ENCODE assay signal across 27 cellular contexts in genomic region chr1:23502951-23503350, GRCh38.
"Had no signal": no experiment of that assay in that cellular context is flagged by ENCODE, and none has a peak within 500 bp of the region (broad histone marks: within the 10 kb centered on the region; RNA-seq: fewer than 3 reads in every experiment).

No MANE protein-coding gene starts in this region.

- H3K27ac ChIP-seq: stomach, suprapubic skin, testis, thoracic aorta, thyroid gland, tibial artery, tibial nerve, transverse colon, upper lobe of left lung, upper lobe of right lung, uterus, vagina had no signal

- H3K27me3 ChIP-seq: suprapubic skin, testis, thyroid gland, tibial artery, tibial nerve, transverse colon, upper lobe of left lung, upper lobe of right lung, uterus, vagina had no signal

- H3K9me3 ChIP-seq: stomach, suprapubic skin, testis, thoracic aorta, thyroid gland, tibial artery, tibial nerve, transverse colon, upper lobe of left lung, upper lobe of right lung, uterus, vagina had no signal

- H3K4me3 ChIP-seq: stomach, suprapubic skin, testis, thoracic aorta, thyroid gland, tibial artery, tibial nerve, transverse colon, upper lobe of left lung, upper lobe of right lung, uterus, vagina had no signal

- H3K36me3 ChIP-seq: stomach, suprapubic skin, thoracic aorta, thyroid gland, tibial artery, tibial nerve, transverse colon, upper lobe of left lung, upper lobe of right lung, uterus, vagina had no signal

- FAIRE-seq: urothelium cell line had no signal

- H3K4me1 ChIP-seq: stomach, suprapubic skin, testis, tibial artery, tibial nerve, upper lobe of right lung, uterus, vagina had no signal

- DNase-seq: stimulated activated CD4-positive, alpha-beta T cell treated with anti-CD3 and anti-CD28 coated beads, Interleukin-2, amount 100 ng/mL, for 48 hours; stimulated activated CD4-positive, alpha-beta T cell treated with anti-CD3 and anti-CD28 coated beads, Interleukin-4, amount 100 ng/mL, for 1 hour; stimulated activated CD4-positive, alpha-beta T cell treated with anti-CD3 and anti-CD28 coated beads, Interleukin-4, amount 100 ng/mL, for 24 hours; stimulated activated CD4-positive, alpha-beta T cell treated with anti-CD3 and anti-CD28 coated beads, Interleukin-4, amount 100 ng/mL, for 4 hours; stimulated activated CD8-positive, alpha-beta memory T cell treated with anti-CD3 and anti-CD28 coated beads, Interleukin-4, amount 100 ng/mL, for 48 hours; stimulated activated naive B cell treated with anti-CD40 and anti-IgM and Interleukin-4, amounts not matched to agents 10 μg/mL and 1 μg/mL and 100 μg/mL, for 72 hours; stimulated activated naive CD4-positive, alpha-beta T cell; stimulated activated naive CD4-positive, alpha-beta T cell treated with Interleukin-2 at 50 U/mL for 16 hours; stimulated activated naive CD8-positive, alpha-beta T cell treated with anti-CD3 and anti-CD28 coated beads, Interleukin-15, amount 100 ng/mL, for 72 hours; stimulated activated naive CD8-positive, alpha-beta T cell treated with anti-CD3 and anti-CD28 coated beads, Interleukin-15, Interleukin-2, amounts not matched to agents 100 U/mL and 50 U/mL, for 24 hours; stomach; substantia nigra; testis; thyroid gland; tibial artery; transverse colon; trophoblast cell; upper lobe of left lung; upper lobe of right lung; uterus had no signal

- ATAC-seq: stimulated activated effector memory CD8-positive, alpha-beta T cell treated with anti-CD3 and anti-CD28 coated beads, Interleukin-12 subunit alpha, Interleukin-12 subunit beta, amount 100 ng/mL, for 72 hours; stimulated activated memory B cell treated with anti-CD40 and anti-IgM and Interleukin-4, amounts not matched to agents 10 μg/mL and 1 μg/mL and 100 μg/mL, for 72 hours; stimulated activated naive B cell treated with anti-CD40 and anti-IgM and Interleukin-4, amounts not matched to agents 10 μg/mL and 1 μg/mL and 100 μg/mL, for 72 hours; stimulated activated naive CD8-positive, alpha-beta T cell treated with anti-CD3 and anti-CD28 coated beads, Interleukin-15, amount 100 ng/mL, for 72 hours; stimulated activated naive CD8-positive, alpha-beta T cell treated with anti-CD3 and anti-CD28 coated beads, Interleukin-15, Interleukin-2, amounts not matched to agents 100 U/mL and 50 U/mL, for 24 hours; upper lobe of right lung had no signal
